In genomic region chr12:11539156-11539555, GRCh38 we compare ENCODE assay signal across 33 cellular contexts.
"Had no signal": no experiment of that assay in that cellular context is flagged by ENCODE, and none has a peak within 500 bp of the region (broad histone marks: within the 10 kb centered on the region; RNA-seq: fewer than 3 reads in every experiment).

No MANE protein-coding gene starts in this region.

- H3K9me3 ChIP-seq: adrenal gland, ascending aorta, body of pancreas, breast epithelium had no signal

- ATAC-seq: activated naive CD4-positive, alpha-beta T cell treated with anti-CD3 and anti-CD28 coated beads, Interleukin-2, amount 50 U/mL, for 72 hours; activated naive CD8-positive, alpha-beta T cell treated with anti-CD3 and anti-CD28 coated beads, Interleukin-2, amount 50 U/mL, for 24 hours; activated T-cell treated with anti-CD3 and anti-CD28 coated beads, Interleukin-2, amount 50 U/mL, for 4 hours; activated T-cell treated with anti-CD3 and anti-CD28 coated beads, Interleukin-2, amount 50 U/mL, for 72 hours; activated T-helper 17 cell treated with anti-CD3 and anti-CD28 coated beads, Interleukin-2, amount 50 U/mL, for 72 hours; body of pancreas had no signal

- H3K36me3 ChIP-seq: adrenal gland, ascending aorta, brain microvascular endothelial cell, breast epithelium, cardiac muscle cell had no signal

- H3K4me3 ChIP-seq: adrenal gland, ascending aorta, body of pancreas, breast epithelium, cardiac muscle cell had no signal

- DNase-seq: activated effector memory CD4-positive, alpha-beta T cell treated with anti-CD3 and anti-CD28 coated beads, Interleukin-2, amount 50 U/mL, for 16 hours; activated effector memory CD4-positive, alpha-beta T cell treated with Interleukin-2 at 50 U/mL for 16 hours; activated gamma-delta T cell; activated gamma-delta T cell treated with Interleukin-2 at 50 U/mL for 16 hours; activated naive CD4-positive, alpha-beta T cell; activated naive CD4-positive, alpha-beta T cell treated with anti-CD3 and anti-CD28 coated beads for 36 hours; activated naive CD4-positive, alpha-beta T cell treated with anti-CD3 and anti-CD28 coated beads, Interleukin-2, amount 10 ng/mL, durations not matched to agents 7 days and 5 days; activated naive CD4-positive, alpha-beta T cell treated with anti-CD3 and anti-CD28 coated beads, Interleukin-2, amount 50 U/mL, for 16 hours; activated naive CD4-positive, alpha-beta T cell treated with Interleukin-2 at 50 U/mL for 16 hours; activated naive CD8-positive, alpha-beta T cell treated with anti-CD3 and anti-CD28 coated beads for 36 hours; activated naive CD8-positive, alpha-beta T cell treated with anti-CD3 and anti-CD28 coated beads, Interleukin-2, amount 10 ng/mL, durations not matched to agents 7 days and 5 days; activated naive CD8-positive, alpha-beta T cell treated with anti-CD3 and anti-CD28 coated beads, Interleukin-2, amount 50 U/mL, for 24 hours; activated T-cell treated with anti-CD3 and anti-CD28 coated beads, Interleukin-2, amount 50 U/mL, for 1 hour; activated T-cell treated with anti-CD3 and anti-CD28 coated beads, Interleukin-2, amount 50 U/mL, for 24 hours; activated T-cell treated with anti-CD3 and anti-CD28 coated beads, Interleukin-2, amount 50 U/mL, for 4 hours; activated T-cell treated with anti-CD3 and anti-CD28 coated beads, Interleukin-2, amount 50 U/mL, for 48 hours; activated T-cell treated with anti-CD3 and anti-CD28 coated beads, Interleukin-2, amount 50 U/mL, for 72 hours; adrenal gland; amniotic stem cell; amygdala; anterior cingulate cortex; aorta; body of pancreas; brain microvascular endothelial cell; caudate nucleus; central memory CD4-positive, alpha-beta T cell; cerebellar nuclear complex had no signal

- H3K27me3 ChIP-seq: adrenal gland, ascending aorta, body of pancreas, brain microvascular endothelial cell, breast epithelium, cardiac muscle cell had no signal

- H3K4me1 ChIP-seq: ascending aorta, body of pancreas, breast epithelium had no signal

- FAIRE-seq: astrocyte had no signal

- H3K27ac ChIP-seq: adrenal gland, ascending aorta, body of pancreas, brain microvascular endothelial cell, breast epithelium, cardiac muscle cell had no signal
